ENCODE assay signal across 14 cellular contexts in genomic region chr2:98172150-98172765, GRCh38.
"Had no signal": no experiment of that assay in that cellular context is flagged by ENCODE, and none has a peak within 500 bp of the region (broad histone marks: within the 10 kb centered on the region; RNA-seq: fewer than 3 reads in every experiment).

No MANE protein-coding gene starts in this region.

- H3K4me3 Mint-ChIP-seq: activated B cell treated with CpG ODN at 0.5 μM for 24 hours; activated CD8-positive, alpha-beta T cell treated with anti-CD3 and anti-CD28 coated beads, Interleukin-2, amount 10 ng/mL, durations not matched to agents 7 days and 5 days; activated naive CD4-positive, alpha-beta T cell treated with anti-CD3 and anti-CD28 coated beads for 36 hours; activated T-cell treated with anti-CD3 and anti-CD28 coated beads, Interleukin-2, amount 50 U/mL, for 4 hours; natural killer cell had no signal

- H3K4me3 ChIP-seq: ascending aorta, tibial nerve had no signal

- H3K9ac ChIP-seq: parathyroid adenoma had no signal

- H3K9me3 ChIP-seq: ascending aorta, neutrophil, tibial nerve had no signal

- DNase-seq: activated B cell treated with CpG ODN at 0.5 μM for 24 hours; activated CD4-positive, alpha-beta T cell treated with anti-CD3 and anti-CD28 coated beads for 4 hours; activated CD8-positive, alpha-beta T cell treated with anti-CD3 and anti-CD28 coated beads, Interleukin-2, amount 10 ng/mL, durations not matched to agents 7 days and 5 days; activated naive CD4-positive, alpha-beta T cell treated with anti-CD3 and anti-CD28 coated beads for 36 hours; activated T-cell treated with anti-CD3 and anti-CD28 coated beads, Interleukin-2, amount 50 U/mL, for 4 hours; foreskin melanocyte; natural killer cell; retina; stimulated activated naive CD8-positive, alpha-beta T cell treated with anti-CD3 and anti-CD28 coated beads, Interleukin-15, Interleukin-2, amounts not matched to agents 100 U/mL and 50 U/mL, for 24 hours; SW 1271 had no signal

- H3K36me3 ChIP-seq: ascending aorta, neutrophil, tibial nerve had no signal

- H3K4me1 Mint-ChIP-seq: natural killer cell had no signal

- H3K27ac Mint-ChIP-seq: activated B cell treated with CpG ODN at 0.5 μM for 24 hours; activated CD8-positive, alpha-beta T cell treated with anti-CD3 and anti-CD28 coated beads, Interleukin-2, amount 10 ng/mL, durations not matched to agents 7 days and 5 days; activated naive CD4-positive, alpha-beta T cell treated with anti-CD3 and anti-CD28 coated beads for 36 hours; natural killer cell had no signal

- H3K4me1 ChIP-seq: parathyroid adenoma, tibial nerve had no signal

- H3K27me3 ChIP-seq: ascending aorta had no signal

- H3K9me3 Mint-ChIP-seq: activated naive CD4-positive, alpha-beta T cell treated with anti-CD3 and anti-CD28 coated beads for 36 hours; activated T-cell treated with anti-CD3 and anti-CD28 coated beads, Interleukin-2, amount 50 U/mL, for 4 hours; natural killer cell had no signal

- ATAC-seq: activated CD8-positive, alpha-beta T cell treated with anti-CD3 and anti-CD28 coated beads, Interleukin-2, amount 10 ng/mL, durations not matched to agents 7 days and 5 days; activated T-cell treated with anti-CD3 and anti-CD28 coated beads, Interleukin-2, amount 50 U/mL, for 4 hours; natural killer cell; stimulated activated naive CD8-positive, alpha-beta T cell treated with anti-CD3 and anti-CD28 coated beads, Interleukin-15, Interleukin-2, amounts not matched to agents 100 U/mL and 50 U/mL, for 24 hours had no signal

- H3K27ac ChIP-seq: ascending aorta, neutrophil, parathyroid adenoma, tibial nerve had no signal

- H3K36me3 Mint-ChIP-seq: natural killer cell had no signal
